In genomic region chr1:211647666-211648065, GRCh38 we compare ENCODE assay signal across 23 cellular contexts. TPM values are rescaled to one million over a fixed set of nuclear protein-coding genes. Genes with fewer than 3 reads are reported as not detected.
DNase-seq lines count a peak whose midpoint lies in the region; ATAC-seq, FAIRE-seq and TF ChIP-seq lines count a peak whose summit lies in the region.
"Had no signal": no experiment of that assay in that cellular context is flagged by ENCODE, and none has a peak within 500 bp of the region (broad histone marks: within the 10 kb centered on the region; RNA-seq: fewer than 3 reads in every experiment).

No MANE protein-coding gene starts in this region.

- H3K27me3 ChIP-seq in endothelial cell of umbilical vein (ENCODE audit: control insufficient read depth in 2 of 2, insufficient read depth in 2 of 2, low read length in 2 of 2) (no peaks in the 10 kb centered on the region), muscle layer of duodenum (ENCODE audit: low read depth, low read length) (no peaks in the 10 kb centered on the region)
- H3K27me3 ChIP-seq: uterus had no signal

- CTCF ChIA-PET in A549 (lab: Yijun Ruan, JAX) (interaction anchor here (1.1 to 4.0 kb wide), 8 partner anchors 8 to 178 kb away, joined by 3 to 21 read pairs (median 8); partner anchors contain the start of gene SLC30A1), endothelial cell of umbilical vein (lab: Charles Lee) (interaction anchor here (1.0 to 3.2 kb wide), 12 partner anchors 8 to 324 kb away, joined by 3 to 24 read pairs (median 5); partner anchors contain the start of gene SLC30A1)

- H3K4me3 Mint-ChIP-seq in activated T-cell treated with anti-CD3 and anti-CD28 coated beads, Interleukin-2, amount 50 U/mL, for 24 hours = no peak overlapping the region
- H3K4me3 Mint-ChIP-seq: activated naive CD8-positive, alpha-beta T cell; H9; immature natural killer cell; WTC11 had no signal

- no peak for FAIRE-seq in A549 (lab: Jason Lieb, UNC)
- peak; percentile 57 for FAIRE-seq in endothelial cell of umbilical vein (lab: Jason Lieb, UNC)
- FAIRE-seq: astrocyte, D721Med had no signal

- dilution Hi-C loops in endothelial cell of umbilical vein (cut with MboI; ENCODE audit: extremely low pct_ligation_motif_present, low sequenced_read_pairs) = no loop called here

- H3K9me3 ChIP-seq in A549 (no peaks in the 10 kb centered on the region), endothelial cell of umbilical vein (replicated peaks; ENCODE audit: control insufficient read depth, insufficient read depth, low read length) (no peaks in the 10 kb centered on the region), muscle layer of duodenum (ENCODE audit: control insufficient read depth in 1 of 2, low read length in 2 of 2) (no peaks in the 10 kb centered on the region)
- H3K9me3 ChIP-seq: uterus had no signal

- POLR2A ChIA-PET in A549 (lab: Yijun Ruan, JAX) = interaction anchor here (3.3 kb wide), 1 partner anchor 69 kb away, joined by 14 read pairs; the partner anchor contains the start of gene SLC30A1
- POLR2A ChIA-PET in endothelial cell of umbilical vein (lab: Charles Lee) = no interaction called here

- 80% methylated on average over 4 of the region's 5 CpGs for WGBS in A549 (ENCODE audit: missing lambda C conversion rate)

- no peaks in the 10 kb centered on the region for H3K27me3 Mint-ChIP-seq in activated T-cell treated with anti-CD3 and anti-CD28 coated beads, Interleukin-2, amount 50 U/mL, for 24 hours
- H3K27me3 Mint-ChIP-seq: activated naive CD8-positive, alpha-beta T cell had no signal

- TF ChIP-seq CTCF in A549 (IDR thresholded peaks at IDR 0.05) (no peak), endothelial cell of umbilical vein (IDR thresholded peaks at IDR 0.05; ENCODE audit: extremely low read depth in 1 of 2, insufficient read depth in 1 of 2, low read depth in 1 of 2, low read length in 2 of 2) (no peak)

- peaks cover 76% of the 10 kb centered on the region for H3K4me1 ChIP-seq in A549
- H3K4me1 ChIP-seq in endothelial cell of umbilical vein (ENCODE audit: control insufficient read depth, extremely low read depth, insufficient read depth, low read length) = peaks cover 31% of the 10 kb centered on the region
- peaks cover 4 to 5% of the 10 kb centered on the region in 2 donors for H3K4me1 ChIP-seq in muscle layer of duodenum (ENCODE audit: control insufficient read depth in 1 of 2, insufficient read depth in 2 of 2, low read length in 2 of 2)
- H3K4me1 ChIP-seq: uterus had no signal

- H3K79me2 ChIP-seq in endothelial cell of umbilical vein (ENCODE audit: control insufficient read depth, insufficient read depth, low read length) = no peaks in the 10 kb centered on the region

- no peak for TF ChIP-seq POLR2A in A549 (IDR thresholded peaks at IDR 0.05; ENCODE audit: low read length)
- TF ChIP-seq POLR2A in endothelial cell of umbilical vein (IDR thresholded peaks at IDR 0.05; ENCODE audit: low read depth, low read length) = no peak

- H3K36me3 Mint-ChIP-seq in activated T-cell treated with anti-CD3 and anti-CD28 coated beads, Interleukin-2, amount 50 U/mL, for 24 hours (ENCODE audit: low read depth) = no peaks in the 10 kb centered on the region
- H3K36me3 Mint-ChIP-seq: activated naive CD8-positive, alpha-beta T cell; immature natural killer cell; WTC11 had no signal

- DNase-seq in A549 (ENCODE audit: low read depth in 1 of 2, low spot score in 1 of 2) = no peak
- peak; percentile 35 for DNase-seq in NCI-H69 (lab: John Stamatoyannopoulos, UW)
- no peak for DNase-seq in endothelial cell of umbilical vein (ENCODE audit: low read depth, low spot score)
- no peak for DNase-seq in activated T-cell treated with anti-CD3 and anti-CD28 coated beads, Interleukin-2, amount 50 U/mL, for 24 hours
- DNase-seq in stimulated activated naive CD4-positive, alpha-beta T cell (lab: John Stamatoyannopoulos, UW) = no peak
- DNase-seq in stimulated activated CD4-positive, alpha-beta T cell treated with anti-CD3 and anti-CD28 coated beads, Interleukin-4, amount 100 ng/mL, for 24 hours = no peak
- DNase-seq: cerebellar nuclear complex; foreskin melanocyte; H9; immature natural killer cell; NCI-H1694 treated with DMSO at 0.1 percent for 48 hours; NCI-H526 treated with DMSO at 0.1 percent for 48 hours; SHP77; stimulated activated CD4-positive, alpha-beta T cell treated with anti-CD3 and anti-CD28 coated beads, Interleukin-1b, Interleukin-23, amount 100 ng/mL, for 48 hours; uterus had no signal

- H3K4me2 ChIP-seq in A549 (peak overlapping the region; percentile 29), endothelial cell of umbilical vein (ENCODE audit: insufficient read depth, low read length) (no peak overlapping the region)

- H3K4me3 ChIP-seq in A549 = no peak overlapping the region
- no peak overlapping the region for H3K4me3 ChIP-seq in endothelial cell of umbilical vein (replicated peaks in 1 of 3; ENCODE audit: insufficient read depth in 1 of 3, low read depth in 1 of 3, low read length in 3 of 3)
- H3K4me3 ChIP-seq in muscle layer of duodenum (ENCODE audit: low read depth in 1 of 2, low read length in 2 of 2) = no peak overlapping the region
- H3K4me3 ChIP-seq: uterus had no signal

- H3K36me3 ChIP-seq in endothelial cell of umbilical vein (ENCODE audit: control insufficient read depth in 2 of 2, extremely low read depth in 1 of 2, insufficient read depth in 2 of 2, low read length in 2 of 2) (no peaks in the 10 kb centered on the region), muscle layer of duodenum (ENCODE audit: control insufficient read depth in 1 of 2, insufficient read depth in 2 of 2, low read length in 2 of 2) (no peaks in the 10 kb centered on the region)
- H3K36me3 ChIP-seq: uterus had no signal

- no peak for TF ChIP-seq EP300 in A549 (IDR thresholded peaks at IDR 0.05)

- no peak for TF ChIP-seq RAD21 in A549 (conservative IDR thresholded peaks at IDR 0.05 in 1 of 2, IDR thresholded peaks at IDR 0.05 in 1 of 2)

- intact Hi-C loops in endothelial cell of umbilical vein (cut with micrococcal nuclease) = loop anchor here (1.0 kb wide), 1 partner anchor 8 kb away; no protein-coding TSS in a partner anchor

- H3K27ac Mint-ChIP-seq in activated T-cell treated with anti-CD3 and anti-CD28 coated beads, Interleukin-2, amount 50 U/mL, for 24 hours = no peak overlapping the region
- H3K27ac Mint-ChIP-seq: activated naive CD8-positive, alpha-beta T cell; activated T-helper 2 cell treated with anti-CD3 and anti-CD28 coated beads, Interferon-gamma antibody, Interleukin-2, Interleukin-4, amounts not matched to agents 10 μg/mL and 5 μg/mL and 100 μg/mL, durations not matched to agents 14 hours and 24 hours and 36 hours; H9; immature natural killer cell; progenitor cell of endocrine pancreas; WTC11 had no signal

- no peak overlapping the region for H3K9ac ChIP-seq in endothelial cell of umbilical vein (replicated peaks; ENCODE audit: extremely low read depth, insufficient read depth, low read length)

- H3K9me1 ChIP-seq in endothelial cell of umbilical vein (replicated peaks; ENCODE audit: control insufficient read depth, extremely low read depth, insufficient read depth, low read length) = no peaks in the 10 kb centered on the region

- H2AFZ ChIP-seq in endothelial cell of umbilical vein (ENCODE audit: low read depth, low read length) = no peak overlapping the region

- no peak for ATAC-seq in A549
- ATAC-seq: WTC11 had no signal

- BruUV-seq in endothelial cell of umbilical vein (replicated peaks; lab: Mats Ljungman, UMichigan) = no TSS peak

- H3K4me1 Mint-ChIP-seq in activated T-cell treated with anti-CD3 and anti-CD28 coated beads, Interleukin-2, amount 50 U/mL, for 24 hours (ENCODE audit: low read depth) = peaks cover 11% of the 10 kb centered on the region

- peak overlapping the region; percentile 54 to 81; a peak in 5 of 6 replicates for H3K27ac ChIP-seq in A549
- H3K27ac ChIP-seq in endothelial cell of umbilical vein (ENCODE audit: insufficient read depth, low read depth, low read length) = peak overlapping the region; percentile 51
- peak overlapping the region; percentile 57 for H3K27ac ChIP-seq in muscle layer of duodenum (ENCODE audit: low read length)
- H3K27ac ChIP-seq: C4-2B, uterus had no signal

- no peaks in the 10 kb centered on the region for H4K20me1 ChIP-seq in endothelial cell of umbilical vein (replicated peaks; ENCODE audit: control insufficient read depth, extremely low read depth, insufficient read depth, low read length)

- no peaks in the 10 kb centered on the region for H3K9me3 Mint-ChIP-seq in activated T-cell treated with anti-CD3 and anti-CD28 coated beads, Interleukin-2, amount 50 U/mL, for 24 hours
- H3K9me3 Mint-ChIP-seq: activated T-helper 2 cell treated with anti-CD3 and anti-CD28 coated beads, Interferon-gamma antibody, Interleukin-2, Interleukin-4, amounts not matched to agents 10 μg/mL and 5 μg/mL and 100 μg/mL, durations not matched to agents 14 hours and 24 hours and 36 hours; H9; immature natural killer cell; WTC11 had no signal

TF ChIP-seq in A549, 52 proteins besides CTCF, POLR2A, EP300 and RAD21 (continues in another document):
- TF ChIP-seq FOXS1 (CRISPR knock-in tag; IDR thresholded peaks at IDR 0.05) (no peak), TP53 (CRISPR knock-in tag; IDR thresholded peaks at IDR 0.05) (no peak), EHF (CRISPR knock-in tag; IDR thresholded peaks at IDR 0.05) (no peak)

TF ChIP-seq in endothelial cell of umbilical vein, 7 proteins besides CTCF, POLR2A, EP300 and RAD21 (continues in another document):
- TF ChIP-seq MAX (IDR thresholded peaks at IDR 0.05; ENCODE audit: insufficient read depth, insufficient read length) = no peak
- no peak for TF ChIP-seq POLR2AphosphoS5 (IDR thresholded peaks at IDR 0.05; ENCODE audit: insufficient read depth, low read depth, low read length)
- TF ChIP-seq EZH2 (IDR thresholded peaks at IDR 0.05; ENCODE audit: borderline replicate concordance, low read depth, low read length, severe bottlenecking) = no peak
- no peak for TF ChIP-seq MYC (IDR thresholded peaks at IDR 0.05; ENCODE audit: low read depth, low read length)

RNA-seq across cellular contexts. Expression of gene NEK2, which starts 27.8 kb away (rescaled TPM):
- polyA plus RNA-seq in A549 (2011; rRNA removed) (41.0 and 65.3 TPM in 2 replicates), A549 (2017; fragmentation: RNase III; extraction: RNeasy Plus Mini Kit Qiagen cat#74134 plus additional on column Dnase treatment) (38.1 to 45.1 TPM (median 42.0 TPM) in 3 replicates), endothelial cell of umbilical vein (4.1 and 6.6 TPM in 2 replicates)
- polyA plus RNA-seq in A549 (2012; cell fraction: cytosol; rRNA removed) = 25.2 and 26.6 TPM in 2 replicates
- polyA plus RNA-seq in A549 (2012; cell fraction: nucleus; rRNA removed) = 11.0 and 14.8 TPM in 2 replicates
- polyA minus RNA-seq in A549 (2011; rRNA and poly(A)+ RNA removed) = 19.4 and 22.6 TPM in 2 replicates
- total RNA-seq in endothelial cell of umbilical vein = 19.0 and 20.3 TPM in 2 replicates
- polyA plus RNA-seq in endothelial cell of umbilical vein (2011; cell fraction: cytosol; rRNA removed) = 12.9 and 13.5 TPM in 2 replicates
- 7.9 and 10.6 TPM in 2 replicates for polyA plus RNA-seq in endothelial cell of umbilical vein (2011; cell fraction: nucleus; rRNA removed)
- 7.9 and 18.5 TPM in 2 replicates for polyA plus RNA-seq in endothelial cell of umbilical vein (2012)
- 10.0 and 10.3 TPM in 2 replicates for polyA minus RNA-seq in endothelial cell of umbilical vein
- 38.7 TPM for polyA minus RNA-seq in endothelial cell of umbilical vein (2011; cell fraction: cytosol; rRNA and poly(A)+ RNA removed)
- 5.2 and 5.6 TPM in 2 replicates for polyA minus RNA-seq in endothelial cell of umbilical vein (2011; cell fraction: nucleus; rRNA and poly(A)+ RNA removed)
